15 cellular contexts compared by ENCODE assay signal in the genomic region with DNA sequence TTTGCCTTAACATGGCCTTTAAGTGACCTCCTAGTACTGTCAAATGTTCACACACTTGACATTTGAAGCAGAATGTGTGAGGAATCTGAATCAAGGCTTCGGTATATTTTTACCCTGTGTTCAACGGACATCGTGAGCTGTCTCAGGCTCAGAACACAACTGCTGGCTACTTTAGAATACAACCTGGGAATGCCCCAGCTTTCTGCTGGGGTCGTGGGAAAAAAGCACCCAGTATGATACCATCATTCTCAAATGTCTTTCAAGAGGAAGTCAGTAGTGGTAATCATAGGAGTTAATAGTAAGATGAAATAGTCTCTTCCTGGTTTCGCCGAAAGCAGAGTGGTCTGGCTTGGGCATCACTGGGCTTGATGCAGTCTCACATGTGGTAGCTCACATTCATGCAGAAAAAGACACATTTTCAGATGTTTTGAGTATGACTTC.
DNase-seq lines count a peak whose midpoint lies in the region; ATAC-seq and TF ChIP-seq lines count a peak whose summit lies in the region.
"Had no signal": no experiment of that assay in that cellular context is flagged by ENCODE, and none has a peak within 500 bp of the region (broad histone marks: within the 10 kb centered on the region; RNA-seq: fewer than 3 reads in every experiment).

No MANE protein-coding gene starts in this region.

- no peaks in the 10 kb centered on the region for H3K36me3 Mint-ChIP-seq in activated T-helper 1 cell treated with anti-CD3 and anti-CD28 coated beads, Interleukin-12 subunit alpha, Interleukin-12 subunit beta, Interleukin-2, Interleukin-4 antibody, amounts not matched to agents 30 ng/mL and 10 ng/mL and 1 ng/mL, durations not matched to agents 14 hours and 24 hours and 36 hours (ENCODE audit: low read depth)
- H3K36me3 Mint-ChIP-seq in activated naive CD4-positive, alpha-beta T cell treated with anti-CD3 and anti-CD28 coated beads, Interleukin-2, amount 10 ng/mL, durations not matched to agents 7 days and 5 days = no peaks in the 10 kb centered on the region
- H3K36me3 Mint-ChIP-seq: natural killer cell treated with Interleukin-12 subunit alpha and Interleukin-12 subunit beta and Interleukin-15 and Interleukin-18, amount 100 ng/mL, for 72 hours; stimulated activated effector memory CD8-positive, alpha-beta T cell treated with anti-CD3 and anti-CD28 coated beads, Interleukin-12 subunit alpha, Interleukin-12 subunit beta, amount 100 ng/mL, for 72 hours had no signal

- in situ Hi-C loops in GM13976 (cut with MboI; ENCODE audit: low sequenced_read_pairs, unreplicated experiment) = no loop called here

- no peak for TF ChIP-seq POLR2A in lower leg skin (IDR thresholded peaks at IDR 0.05)

- peaks cover 8% of the 10 kb centered on the region for H3K27me3 Mint-ChIP-seq in activated T-helper 1 cell treated with anti-CD3 and anti-CD28 coated beads, Interleukin-12 subunit alpha, Interleukin-12 subunit beta, Interleukin-2, Interleukin-4 antibody, amounts not matched to agents 30 ng/mL and 10 ng/mL and 1 ng/mL, durations not matched to agents 14 hours and 24 hours and 36 hours (ENCODE audit: insufficient read depth)
- H3K27me3 Mint-ChIP-seq in activated naive CD4-positive, alpha-beta T cell treated with anti-CD3 and anti-CD28 coated beads, Interleukin-2, amount 10 ng/mL, durations not matched to agents 7 days and 5 days = peaks cover 7% of the 10 kb centered on the region

- H3K27ac Mint-ChIP-seq in activated T-helper 1 cell treated with anti-CD3 and anti-CD28 coated beads, Interleukin-12 subunit alpha, Interleukin-12 subunit beta, Interleukin-2, Interleukin-4 antibody, amounts not matched to agents 30 ng/mL and 10 ng/mL and 1 ng/mL, durations not matched to agents 14 hours and 24 hours and 36 hours = no peak overlapping the region
- H3K27ac Mint-ChIP-seq in activated naive CD4-positive, alpha-beta T cell treated with anti-CD3 and anti-CD28 coated beads, Interleukin-2, amount 10 ng/mL, durations not matched to agents 7 days and 5 days = no peak overlapping the region
- H3K27ac Mint-ChIP-seq: activated CD4-positive, alpha-beta T cell treated with anti-CD3 and anti-CD28 coated beads, Interleukin-2, amount 10 ng/mL, durations not matched to agents 24 days and 14 days; natural killer cell treated with Interleukin-12 subunit alpha and Interleukin-12 subunit beta and Interleukin-15 and Interleukin-18, amount 100 ng/mL, for 72 hours; stimulated activated effector memory CD8-positive, alpha-beta T cell treated with anti-CD3 and anti-CD28 coated beads, Interleukin-12 subunit alpha, Interleukin-12 subunit beta, amount 100 ng/mL, for 72 hours had no signal

- no peak overlapping the region for H3K4me3 ChIP-seq in lower leg skin (ENCODE audit: low read depth, poor library complexity, severe bottlenecking)

- ATAC-seq in GM19438 (IDR thresholded peaks at IDR 0.05; ENCODE audit: low read depth, unreplicated experiment) = peak; percentile 68
- ATAC-seq in HG02840 (IDR thresholded peaks at IDR 0.05; ENCODE audit: low FRiP score, unreplicated experiment) = peak; percentile 60
- ATAC-seq in HG03457 (IDR thresholded peaks at IDR 0.05; ENCODE audit: unreplicated experiment) = peak; percentile 56
- ATAC-seq: natural killer cell treated with Interleukin-12 subunit alpha and Interleukin-12 subunit beta and Interleukin-15 and Interleukin-18, amount 100 ng/mL, for 72 hours; stimulated activated effector memory CD8-positive, alpha-beta T cell treated with anti-CD3 and anti-CD28 coated beads, Interleukin-12 subunit alpha, Interleukin-12 subunit beta, amount 100 ng/mL, for 72 hours had no signal

- CTCF ChIA-PET in activated naive CD4-positive, alpha-beta T cell treated with anti-CD3 and anti-CD28 coated beads, Interleukin-2, amount 10 ng/mL, durations not matched to agents 7 days and 5 days (lab: Charles Lee) = no interaction called here

- TF ChIP-seq CTCF in GM13976 (IDR thresholded peaks at IDR 0.05; ENCODE audit: borderline replicate concordance, control extremely low read depth, extremely low read depth, insufficient read depth, missing control alignments) (no peak), lower leg skin (IDR thresholded peaks at IDR 0.05) (no peak)

- intact Hi-C loops in activated T-helper 1 cell treated with anti-CD3 and anti-CD28 coated beads, Interleukin-12 subunit alpha, Interleukin-12 subunit beta, Interleukin-2, Interleukin-4 antibody, amounts not matched to agents 30 ng/mL and 10 ng/mL and 1 ng/mL, durations not matched to agents 14 hours and 24 hours and 36 hours (cut with micrococcal nuclease) = no loop called here
- intact Hi-C loops in lower leg skin (cut with DNase I; ENCODE audit: low total_unique reads) = no loop called here

- no peak overlapping the region for H3K4me3 Mint-ChIP-seq in activated T-helper 1 cell treated with anti-CD3 and anti-CD28 coated beads, Interleukin-12 subunit alpha, Interleukin-12 subunit beta, Interleukin-2, Interleukin-4 antibody, amounts not matched to agents 30 ng/mL and 10 ng/mL and 1 ng/mL, durations not matched to agents 14 hours and 24 hours and 36 hours
- H3K4me3 Mint-ChIP-seq in activated naive CD4-positive, alpha-beta T cell treated with anti-CD3 and anti-CD28 coated beads, Interleukin-2, amount 10 ng/mL, durations not matched to agents 7 days and 5 days = no peak overlapping the region
- H3K4me3 Mint-ChIP-seq: activated CD4-positive, alpha-beta T cell treated with anti-CD3 and anti-CD28 coated beads, Interleukin-2, amount 10 ng/mL, durations not matched to agents 24 days and 14 days; natural killer cell treated with Interleukin-12 subunit alpha and Interleukin-12 subunit beta and Interleukin-15 and Interleukin-18, amount 100 ng/mL, for 72 hours; stimulated activated effector memory CD8-positive, alpha-beta T cell treated with anti-CD3 and anti-CD28 coated beads, Interleukin-12 subunit alpha, Interleukin-12 subunit beta, amount 100 ng/mL, for 72 hours had no signal

- peak; percentile 42 for DNase-seq in GM13976 (ENCODE audit: low spot score)
- DNase-seq in activated effector memory CD4-positive, alpha-beta T cell treated with anti-CD3 and anti-CD28 coated beads, Interleukin-2, amount 50 U/mL, for 16 hours = no peak
- no peak for DNase-seq in activated T-helper 1 cell treated with anti-CD3 and anti-CD28 coated beads, Interleukin-12 subunit alpha, Interleukin-12 subunit beta, Interleukin-2, Interleukin-4 antibody, amounts not matched to agents 30 ng/mL and 10 ng/mL and 1 ng/mL, durations not matched to agents 14 hours and 24 hours and 36 hours (ENCODE audit: low spot score)
- DNase-seq in activated naive CD4-positive, alpha-beta T cell treated with anti-CD3 and anti-CD28 coated beads, Interleukin-2, amount 10 ng/mL, durations not matched to agents 7 days and 5 days = no peak
- no peak for DNase-seq in lower leg skin (ENCODE audit: low spot score in 2 of 2)
- DNase-seq: activated CD4-positive, alpha-beta T cell treated with anti-CD3 and anti-CD28 coated beads, Interleukin-2, amount 10 ng/mL, durations not matched to agents 24 days and 14 days; activated naive CD4-positive, alpha-beta T cell treated with Interleukin-2 at 50 U/mL for 16 hours; NCI-H1048; NCI-H526 treated with DMSO at 0.1 percent for 48 hours; stimulated activated CD4-positive, alpha-beta T cell treated with anti-CD3 and anti-CD28 coated beads, Interleukin-15, amount 100 ng/mL, for 24 hours had no signal

- no peaks in the 10 kb centered on the region for H3K9me3 Mint-ChIP-seq in activated T-helper 1 cell treated with anti-CD3 and anti-CD28 coated beads, Interleukin-12 subunit alpha, Interleukin-12 subunit beta, Interleukin-2, Interleukin-4 antibody, amounts not matched to agents 30 ng/mL and 10 ng/mL and 1 ng/mL, durations not matched to agents 14 hours and 24 hours and 36 hours
- no peaks in the 10 kb centered on the region for H3K9me3 Mint-ChIP-seq in activated naive CD4-positive, alpha-beta T cell treated with anti-CD3 and anti-CD28 coated beads, Interleukin-2, amount 10 ng/mL, durations not matched to agents 7 days and 5 days
- H3K9me3 Mint-ChIP-seq: activated CD4-positive, alpha-beta T cell treated with anti-CD3 and anti-CD28 coated beads, Interleukin-2, amount 10 ng/mL, durations not matched to agents 24 days and 14 days; natural killer cell treated with Interleukin-12 subunit alpha and Interleukin-12 subunit beta and Interleukin-15 and Interleukin-18, amount 100 ng/mL, for 72 hours; stimulated activated effector memory CD8-positive, alpha-beta T cell treated with anti-CD3 and anti-CD28 coated beads, Interleukin-12 subunit alpha, Interleukin-12 subunit beta, amount 100 ng/mL, for 72 hours had no signal

- H3K4me1 Mint-ChIP-seq in activated T-helper 1 cell treated with anti-CD3 and anti-CD28 coated beads, Interleukin-12 subunit alpha, Interleukin-12 subunit beta, Interleukin-2, Interleukin-4 antibody, amounts not matched to agents 30 ng/mL and 10 ng/mL and 1 ng/mL, durations not matched to agents 14 hours and 24 hours and 36 hours (ENCODE audit: low read depth) = no peaks in the 10 kb centered on the region
- H3K4me1 Mint-ChIP-seq in activated naive CD4-positive, alpha-beta T cell treated with anti-CD3 and anti-CD28 coated beads, Interleukin-2, amount 10 ng/mL, durations not matched to agents 7 days and 5 days = peaks cover 2% of the 10 kb centered on the region
- H3K4me1 Mint-ChIP-seq: activated CD4-positive, alpha-beta T cell treated with anti-CD3 and anti-CD28 coated beads, Interleukin-2, amount 10 ng/mL, durations not matched to agents 24 days and 14 days; stimulated activated effector memory CD8-positive, alpha-beta T cell treated with anti-CD3 and anti-CD28 coated beads, Interleukin-12 subunit alpha, Interleukin-12 subunit beta, amount 100 ng/mL, for 72 hours had no signal

- WGBS in lower leg skin, 2 donors = 86 to 93% methylated on average over 6 of the region's 6 CpGs
